Comparison of ENCODE assay signal across 1 cellular context in the genomic region with DNA sequence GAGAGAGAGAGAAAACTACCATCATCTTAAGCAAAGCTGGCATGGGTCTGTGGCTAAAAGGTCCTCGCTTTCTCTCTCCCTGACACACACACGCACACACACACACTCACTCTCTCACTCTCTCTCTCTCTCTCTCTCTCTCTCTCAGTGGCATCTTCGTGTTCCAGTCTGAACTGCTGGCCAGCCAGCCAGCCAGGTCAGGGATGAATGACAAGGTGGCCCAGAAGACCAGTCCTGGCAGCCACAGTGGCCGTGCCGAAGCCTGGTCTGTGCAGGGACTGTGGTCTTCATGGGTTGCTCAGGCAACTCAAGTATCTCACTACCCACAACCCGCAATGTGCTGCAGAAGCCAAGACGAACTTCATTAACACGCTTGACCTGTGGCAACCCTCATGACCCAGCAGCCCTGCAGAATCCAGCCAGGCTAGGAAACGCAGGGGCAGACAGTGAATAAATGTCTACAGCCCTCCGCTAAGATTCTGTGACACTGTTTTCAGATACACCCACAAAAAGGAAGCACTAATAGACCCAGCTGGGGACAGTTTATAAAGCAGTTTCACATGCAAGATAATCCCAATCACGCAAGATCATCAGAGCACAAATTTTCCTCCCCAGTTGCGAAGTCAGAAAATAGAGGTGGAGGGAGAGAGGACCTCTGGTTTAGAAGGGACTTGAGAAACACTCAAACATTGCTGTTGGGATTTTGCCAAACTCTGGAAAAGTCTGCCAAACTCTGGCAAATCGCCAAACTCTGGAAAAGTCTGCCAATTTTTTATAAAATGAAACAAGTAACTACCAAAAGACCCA.
TF ChIP-seq lines count a peak whose summit lies in the region.

No MANE protein-coding gene starts in this region.

TF ChIP-seq in GM23338, 12 proteins besides CTCF, POLR2A, EP300 and RAD21 (continued from another document):
- TF ChIP-seq, protein P1, sequence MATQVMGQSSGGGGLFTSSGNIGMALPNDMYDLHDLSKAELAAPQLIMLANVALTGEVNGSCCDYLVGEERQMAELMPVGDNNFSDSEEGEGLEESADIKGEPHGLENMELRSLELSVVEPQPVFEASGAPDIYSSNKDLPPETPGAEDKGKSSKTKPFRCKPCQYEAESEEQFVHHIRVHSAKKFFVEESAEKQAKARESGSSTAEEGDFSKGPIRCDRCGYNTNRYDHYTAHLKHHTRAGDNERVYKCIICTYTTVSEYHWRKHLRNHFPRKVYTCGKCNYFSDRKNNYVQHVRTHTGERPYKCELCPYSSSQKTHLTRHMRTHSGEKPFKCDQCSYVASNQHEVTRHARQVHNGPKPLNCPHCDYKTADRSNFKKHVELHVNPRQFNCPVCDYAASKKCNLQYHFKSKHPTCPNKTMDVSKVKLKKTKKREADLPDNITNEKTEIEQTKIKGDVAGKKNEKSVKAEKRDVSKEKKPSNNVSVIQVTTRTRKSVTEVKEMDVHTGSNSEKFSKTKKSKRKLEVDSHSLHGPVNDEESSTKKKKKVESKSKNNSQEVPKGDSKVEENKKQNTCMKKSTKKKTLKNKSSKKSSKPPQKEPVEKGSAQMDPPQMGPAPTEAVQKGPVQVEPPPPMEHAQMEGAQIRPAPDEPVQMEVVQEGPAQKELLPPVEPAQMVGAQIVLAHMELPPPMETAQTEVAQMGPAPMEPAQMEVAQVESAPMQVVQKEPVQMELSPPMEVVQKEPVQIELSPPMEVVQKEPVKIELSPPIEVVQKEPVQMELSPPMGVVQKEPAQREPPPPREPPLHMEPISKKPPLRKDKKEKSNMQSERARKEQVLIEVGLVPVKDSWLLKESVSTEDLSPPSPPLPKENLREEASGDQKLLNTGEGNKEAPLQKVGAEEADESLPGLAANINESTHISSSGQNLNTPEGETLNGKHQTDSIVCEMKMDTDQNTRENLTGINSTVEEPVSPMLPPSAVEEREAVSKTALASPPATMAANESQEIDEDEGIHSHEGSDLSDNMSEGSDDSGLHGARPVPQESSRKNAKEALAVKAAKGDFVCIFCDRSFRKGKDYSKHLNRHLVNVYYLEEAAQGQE (IDR thresholded peaks at IDR 0.05; ENCODE audit: unreplicated experiment), result no peak
- TF ChIP-seq CREB1 (CRISPR knock-in tag; IDR thresholded peaks at IDR 0.05; ENCODE audit: low read depth) (no peak), STAT1 (IDR thresholded peaks at IDR 0.05; ENCODE audit: unreplicated experiment) (no peak), POLR2AphosphoS5 (IDR thresholded peaks at IDR 0.05; ENCODE audit: low read depth) (no peak), ZNF331 (CRISPR knock-in tag; IDR thresholded peaks at IDR 0.05; ENCODE audit: low read depth) (no peak), EZH2 (IDR thresholded peaks at IDR 0.05; ENCODE audit: low read depth, unreplicated experiment) (no peak), ZNF114 (CRISPR knock-in tag; IDR thresholded peaks at IDR 0.05) (no peak)
